In the genomic region with DNA sequence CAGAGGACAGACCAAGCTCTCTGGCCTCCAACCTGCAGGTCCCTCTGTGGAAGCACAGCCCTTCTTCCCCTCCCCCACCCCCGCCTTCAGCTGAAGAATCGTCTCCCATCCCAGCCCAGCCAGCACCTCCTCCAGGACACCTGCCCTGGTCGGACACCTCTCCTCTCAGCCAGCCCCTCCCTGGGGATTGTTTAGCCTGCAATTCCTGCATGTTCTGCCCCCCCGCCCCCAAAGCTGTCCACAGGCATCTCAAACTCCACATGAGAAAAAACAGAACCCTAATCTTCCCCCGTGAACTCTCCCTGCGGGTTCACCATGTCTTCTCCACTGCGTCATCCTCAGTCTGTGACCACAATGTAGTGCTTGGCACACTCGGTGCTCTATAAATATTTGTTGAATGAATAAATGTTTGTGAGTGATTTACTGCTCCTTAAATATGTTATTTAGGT, we compare ENCODE assay signal across 13 cellular contexts. TPM values are rescaled to one million over a fixed set of nuclear protein-coding genes. Genes with fewer than 3 reads are reported as not detected.
A peak's percentile ranks its signal among the peaks of the same experiment; 100 is the strongest.
DNase-seq lines count a peak whose midpoint lies in the region; ATAC-seq, FAIRE-seq and TF ChIP-seq lines count a peak whose summit lies in the region.
"Had no signal": no experiment of that assay in that cellular context is flagged by ENCODE, and none has a peak within 500 bp of the region (broad histone marks: within the 10 kb centered on the region; RNA-seq: fewer than 3 reads in every experiment).

No MANE protein-coding gene starts in this region.

- TF ChIP-seq EP300 in HepG2 (IDR thresholded peaks at IDR 0.05; ENCODE audit: low read depth in 2 of 2, low read length in 2 of 2) (no peak), HepG2 (CRISPR knock-in tag; IDR thresholded peaks at IDR 0.05; ENCODE audit: borderline replicate concordance) (no peak)

- no peak overlapping the region for H3K4me2 ChIP-seq in HepG2 (ENCODE audit: low read depth, low read length)

- H3K79me2 ChIP-seq in HepG2 (ENCODE audit: insufficient read depth, low read length): no peaks in the 10 kb centered on the region

- in situ Hi-C loops in HepG2 (cut with HindIII; ENCODE audit: extremely low pct_ligation_motif_present, low pct_unique_long_range_greater_than_20kb): no loop called here

- no peak for TF ChIP-seq CTCF in liver (IDR thresholded peaks at IDR 0.05; ENCODE audit: low read depth, low read length, missing input control)
- TF ChIP-seq CTCF in HepG2 (CRISPR knock-in tag; IDR thresholded peaks at IDR 0.05): no peak
- no peak for TF ChIP-seq CTCF in mucosa of descending colon (IDR thresholded peaks at IDR 0.05)

- H3K9ac ChIP-seq in liver (ENCODE audit: low read depth in 1 of 2, low read length in 2 of 2) (no peak overlapping the region), HepG2 (ENCODE audit: insufficient read depth, low read depth, low read length) (no peak overlapping the region)

- H3K4me1 ChIP-seq in liver (ENCODE audit: control insufficient read depth in 4 of 4, insufficient read depth in 4 of 4, low read length in 3 of 4) (peaks cover 0 to 14% (median 10%) of the 10 kb centered on the region in 4 donors), HepG2 (ENCODE audit: insufficient read depth, low read length) (peaks cover 9% of the 10 kb centered on the region), mucosa of descending colon (ENCODE audit: low read depth) (no peaks in the 10 kb centered on the region)
- H3K4me1 ChIP-seq: SJCRH30 had no signal

- TF ChIP-seq RAD21 in liver (IDR thresholded peaks at IDR 0.05) (no peak), HepG2 (CRISPR knock-in tag; IDR thresholded peaks at IDR 0.05) (no peak)

- POLR2A ChIA-PET in HepG2 (lab: Yijun Ruan, JAX): interaction anchor here (0.7 kb wide), 1 partner anchor 21 kb away, joined by 3 read pairs; no protein-coding TSS in a partner anchor

- ATAC-seq in HepG2 (no peak), mucosa of descending colon (peak; percentile 49), left lobe of liver (no peak)
- ATAC-seq: gastrocnemius medialis had no signal

- H3K27me3 ChIP-seq in liver (ENCODE audit: control insufficient read depth in 4 of 4, insufficient read depth in 4 of 4, low read length in 3 of 4) (no peaks in the 10 kb centered on the region), HepG2 (ENCODE audit: control insufficient read depth in 1 of 2, insufficient read depth in 2 of 2, low read length in 2 of 2) (no peaks in the 10 kb centered on the region)
- H3K27me3 ChIP-seq: gastrocnemius medialis had no signal

- CTCF ChIA-PET in HepG2 (lab: Yijun Ruan, JAX; ENCODE audit: low intra/inter-chr PET ratio, low total read pairs): no interaction called here

- no peak overlapping the region for H2AFZ ChIP-seq in HepG2 (ENCODE audit: low read length)

- no peaks in the 10 kb centered on the region for H4K20me1 ChIP-seq in HepG2 (ENCODE audit: insufficient read depth, low read length)

- no peaks in the 10 kb centered on the region for H3K36me3 ChIP-seq in liver (ENCODE audit: control insufficient read depth in 4 of 4, insufficient read depth in 3 of 4, low read depth in 1 of 4, low read length in 3 of 4)
- H3K36me3 ChIP-seq in HepG2 (replicated peaks in 1 of 2; ENCODE audit: control insufficient read depth in 1 of 2, insufficient read depth in 2 of 2, low read length in 2 of 2): no peaks in the 10 kb centered on the region
- no peaks in the 10 kb centered on the region for H3K36me3 ChIP-seq in mucosa of descending colon (ENCODE audit: low read depth)
- H3K36me3 ChIP-seq: gastrocnemius medialis, SJCRH30 had no signal

- H3K9me3 ChIP-seq in liver (ENCODE audit: control insufficient read depth in 4 of 4, low read length in 3 of 4): no peaks in the 10 kb centered on the region
- no peaks in the 10 kb centered on the region for H3K9me3 ChIP-seq in HepG2 (ENCODE audit: low read length)
- no peaks in the 10 kb centered on the region for H3K9me3 ChIP-seq in mucosa of descending colon
- H3K9me3 ChIP-seq: gastrocnemius medialis, SJCRH30 had no signal

- no peak overlapping the region for H3K27ac ChIP-seq in liver (ENCODE audit: low read depth in 1 of 2, low read length in 2 of 2)
- H3K27ac ChIP-seq in HepG2 (ENCODE audit: extremely low read length, insufficient read depth, low read length): no peak overlapping the region
- no peak overlapping the region for H3K27ac ChIP-seq in epithelial cell of prostate
- H3K27ac ChIP-seq: SJCRH30 had no signal

- WGBS in liver: 39% methylated on average over 8 of the region's 8 CpGs
- 66% methylated on average over 8 of the region's 8 CpGs for WGBS in HepG2 (ENCODE audit: low lambda C conversion rate)

- TF ChIP-seq POLR2A in HepG2 (IDR thresholded peaks at IDR 0.05; ENCODE audit: insufficient read depth in 1 of 2, low read depth in 2 of 2, low read length in 2 of 2): no peak

- FAIRE-seq in HepG2 (lab: Jason Lieb, UNC): no peak

- intact Hi-C loops in HepG2 (cut with micrococcal nuclease; ENCODE audit: unreplicated experiment): no loop called here
- intact Hi-C loops in mucosa of descending colon (cut with DNase I, micrococcal nuclease): no loop called here

- H3K4me3 ChIP-seq in liver (ENCODE audit: low read depth in 1 of 3, low read length in 3 of 3) (no peak overlapping the region), HepG2 (replicated peaks in 1 of 3; ENCODE audit: insufficient read depth in 1 of 3, low read depth in 2 of 3, low read length in 3 of 3) (no peak overlapping the region), mucosa of descending colon (no peak overlapping the region)
- H3K4me3 ChIP-seq: gastrocnemius medialis, SJCRH30 had no signal

- DNase-seq in HepG2 (ENCODE audit: low spot score) (no peak), epithelial cell of prostate (ENCODE audit: low read depth, low spot score) (peak; percentile 8), mucosa of descending colon (no peak), NCI-H345 treated with DMSO at 0.1 percent for 48 hours (lab: John Stamatoyannopoulos, UW; ENCODE audit: unreplicated experiment) (no peak), left lobe of liver (ENCODE audit: low spot score) (no peak), NCI-H2227 (lab: John Stamatoyannopoulos, UW; ENCODE audit: unreplicated experiment) (no peak), NCI-H2029 (lab: John Stamatoyannopoulos, UW) (no peak)
- DNase-seq: ACHN, activated B cell treated with CpG ODN at 0.5 μM for 24 hours, gastrocnemius medialis, NCI-H187, SJCRH30 had no signal

- no TSS peak for BruUV-seq in HepG2 (replicated peaks; lab: Mats Ljungman, UMichigan)

TF ChIP-seq in liver, 16 proteins besides CTCF, POLR2A, EP300 and RAD21:
- peak; percentile 21 to 41 for TF ChIP-seq RXRA (IDR thresholded peaks at IDR 0.05)
- no peak for TF ChIP-seq HNF4A (conservative IDR thresholded peaks at IDR 0.05)
- peak; percentile 56 for TF ChIP-seq NR2F2 (IDR thresholded peaks at IDR 0.05)

TF ChIP-seq in HepG2, 621 proteins besides CTCF, POLR2A, EP300 and RAD21:
- TF ChIP-seq MATR3 (CRISPR knock-in tag; IDR thresholded peaks at IDR 0.05) (no peak), ZNF180 (CRISPR knock-in tag; IDR thresholded peaks at IDR 0.05; ENCODE audit: borderline replicate concordance, low read depth) (no peak), ZNF326 (CRISPR knock-in tag; IDR thresholded peaks at IDR 0.05; ENCODE audit: borderline replicate concordance) (no peak), MED1 (CRISPR knock-in tag; IDR thresholded peaks at IDR 0.05) (no peak)
- TF ChIP-seq, protein P1, sequence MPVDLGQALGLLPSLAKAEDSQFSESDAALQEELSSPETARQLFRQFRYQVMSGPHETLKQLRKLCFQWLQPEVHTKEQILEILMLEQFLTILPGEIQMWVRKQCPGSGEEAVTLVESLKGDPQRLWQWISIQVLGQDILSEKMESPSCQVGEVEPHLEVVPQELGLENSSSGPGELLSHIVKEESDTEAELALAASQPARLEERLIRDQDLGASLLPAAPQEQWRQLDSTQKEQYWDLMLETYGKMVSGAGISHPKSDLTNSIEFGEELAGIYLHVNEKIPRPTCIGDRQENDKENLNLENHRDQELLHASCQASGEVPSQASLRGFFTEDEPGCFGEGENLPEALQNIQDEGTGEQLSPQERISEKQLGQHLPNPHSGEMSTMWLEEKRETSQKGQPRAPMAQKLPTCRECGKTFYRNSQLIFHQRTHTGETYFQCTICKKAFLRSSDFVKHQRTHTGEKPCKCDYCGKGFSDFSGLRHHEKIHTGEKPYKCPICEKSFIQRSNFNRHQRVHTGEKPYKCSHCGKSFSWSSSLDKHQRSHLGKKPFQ (CRISPR knock-in tag; IDR thresholded peaks at IDR 0.05; ENCODE audit: insufficient replicate concordance): no peak

RNA-seq across cellular contexts. Expression of a gene that starts 24.1 kb away (rescaled TPM):
- total RNA-seq in liver (under 1 TPM in 1 of 2 donors, not detected in 1; 0.08 TPM), HepG2 (2016; rRNA removed; fragmentation: Illumina TruSeq; extraction: Trizol) (3.2 and 3.8 TPM in 2 replicates), mucosa of descending colon (10 to 100 TPM in 1 of 3 donors, 1 to 10 TPM in 2; 1.6 to 46.4 (median 3.0) TPM), left lobe of liver (0.30 TPM)
- polyA plus RNA-seq in liver (under 1 TPM; 0.13 to 0.38 TPM), HepG2 (2011; rRNA removed) (1.9 and 2.4 TPM in 2 replicates)
- 0.97 and 1.0 TPM in 2 replicates for total RNA-seq in HepG2 (2016; cell fraction: cytosol; rRNA removed; fragmentation: Illumina TruSeq; extraction: Trizol; ENCODE audit: low read depth)
- total RNA-seq in HepG2 (2016; cell fraction: insoluble cytoplasmic fraction; rRNA removed; fragmentation: Illumina TruSeq; extraction: Trizol): 3.1 and 3.2 TPM in 2 replicates
- 3.4 and 3.6 TPM in 2 replicates for total RNA-seq in HepG2 (2016; cell fraction: membrane; rRNA removed; fragmentation: Illumina TruSeq; extraction: Trizol)
- 5.7 and 5.9 TPM in 2 replicates for total RNA-seq in HepG2 (2016; cell fraction: nucleus; rRNA removed; fragmentation: Illumina TruSeq; extraction: Trizol)
- polyA plus RNA-seq in HepG2 (2011; cell fraction: cytosol; rRNA removed): 1.3 and 1.7 TPM in 2 replicates
- 3.0 and 4.2 TPM in 2 replicates for polyA plus RNA-seq in HepG2 (2011; cell fraction: nucleus; rRNA removed)
- 0.46 and 2.5 TPM in 2 replicates for polyA plus RNA-seq in HepG2 (2012)
- 1.5 and 1.7 TPM in 2 replicates for polyA plus RNA-seq in HepG2 (2016; cell fraction: cytosol; fragmentation: Illumina TruSeq; extraction: Trizol; ENCODE audit: low read depth)
- polyA plus RNA-seq in HepG2 (2016; cell fraction: insoluble cytoplasmic fraction; fragmentation: Illumina TruSeq; extraction: Trizol; ENCODE audit: low read depth): 8.0 and 11.5 TPM in 2 replicates
- polyA plus RNA-seq in HepG2 (2016; cell fraction: membrane; fragmentation: Illumina TruSeq; extraction: Trizol; ENCODE audit: low read depth): 5.7 and 6.3 TPM in 2 replicates
- 20.8 and 22.3 TPM in 2 replicates for polyA plus RNA-seq in HepG2 (2016; cell fraction: nucleus; fragmentation: Illumina TruSeq; extraction: Trizol; ENCODE audit: insufficient read depth, low read depth)
- polyA minus RNA-seq in HepG2 (2011; rRNA and poly(A)+ RNA removed; ENCODE audit: low replicate concordance): 3.4 TPM in 1 of 2 replicates, not detected in the other
- polyA minus RNA-seq in HepG2 (2011; cell fraction: cytosol; rRNA and poly(A)+ RNA removed): 1.7 and 1.8 TPM in 2 replicates
- polyA minus RNA-seq in HepG2 (2011; cell fraction: nucleus; rRNA and poly(A)+ RNA removed): 1.5 and 1.8 TPM in 2 replicates
- total RNA-seq: activated B cell treated with CpG ODN at 0.5 μM for 24 hours, SJCRH30 had no signal
